ENCODE assay signal across 21 cellular contexts in genomic region chr10:130558778-130559177, GRCh38.
"Had no signal": no experiment of that assay in that cellular context is flagged by ENCODE, and none has a peak within 500 bp of the region (broad histone marks: within the 10 kb centered on the region; RNA-seq: fewer than 3 reads in every experiment).

No MANE protein-coding gene starts in this region.

- H3K36me3 Mint-ChIP-seq: naive thymus-derived CD4-positive, alpha-beta T cell; stimulated activated naive B cell treated with anti-CD40 and anti-IgM and Interleukin-4, amounts not matched to agents 10 μg/mL and 1 μg/mL and 100 μg/mL, for 72 hours had no signal

- H3K27me3 Mint-ChIP-seq: dendritic cell treated with granulocyte-macrophage colony-stimulating factor and Interleukin-4, amounts not matched to agents 40 ng/mL and 50 ng/mL, for 4 days; effector memory CD8-positive, alpha-beta T cell; naive thymus-derived CD4-positive, alpha-beta T cell; stimulated activated naive B cell treated with anti-CD40 and anti-IgM and Interleukin-4, amounts not matched to agents 10 μg/mL and 1 μg/mL and 100 μg/mL, for 72 hours; stimulated activated naive CD8-positive, alpha-beta T cell treated with anti-CD3 and anti-CD28 coated beads, Interleukin-15, Interleukin-2, amounts not matched to agents 100 ng/mL and 50 ng/mL, for 24 hours had no signal

- H3K9me3 Mint-ChIP-seq: dendritic cell treated with granulocyte-macrophage colony-stimulating factor and Interleukin-4, amounts not matched to agents 40 ng/mL and 50 ng/mL, for 4 days; effector memory CD8-positive, alpha-beta T cell; naive thymus-derived CD4-positive, alpha-beta T cell; stimulated activated naive B cell treated with anti-CD40 and anti-IgM and Interleukin-4, amounts not matched to agents 10 μg/mL and 1 μg/mL and 100 μg/mL, for 72 hours; stimulated activated naive CD8-positive, alpha-beta T cell treated with anti-CD3 and anti-CD28 coated beads, Interleukin-15, Interleukin-2, amounts not matched to agents 100 ng/mL and 50 ng/mL, for 24 hours had no signal

- H3K36me3 ChIP-seq: colonic mucosa, gastrocnemius medialis, pancreas, right lobe of liver, thoracic aorta, tibial nerve, upper lobe of left lung had no signal

- H3K4me3 Mint-ChIP-seq: dendritic cell treated with granulocyte-macrophage colony-stimulating factor and Interleukin-4, amounts not matched to agents 40 ng/mL and 50 ng/mL, for 4 days; effector memory CD8-positive, alpha-beta T cell; naive thymus-derived CD4-positive, alpha-beta T cell; stimulated activated naive B cell treated with anti-CD40 and anti-IgM and Interleukin-4, amounts not matched to agents 10 μg/mL and 1 μg/mL and 100 μg/mL, for 72 hours; stimulated activated naive CD8-positive, alpha-beta T cell treated with anti-CD3 and anti-CD28 coated beads, Interleukin-15, Interleukin-2, amounts not matched to agents 100 ng/mL and 50 ng/mL, for 24 hours had no signal

- H3K9me3 ChIP-seq: colonic mucosa, gastrocnemius medialis, pancreas, right lobe of liver, thoracic aorta, upper lobe of left lung had no signal

- DNase-seq: colonic mucosa; effector memory CD8-positive, alpha-beta T cell; foreskin fibroblast; gastrocnemius medialis; mesendoderm; midbrain; naive thymus-derived CD4-positive, alpha-beta T cell; occipital lobe; pancreas; retina; right lobe of liver; small intestine; stimulated activated CD4-positive, alpha-beta T cell treated with anti-CD3 and anti-CD28 coated beads, Interleukin-15, amount 100 ng/mL, for 24 hours; stimulated activated CD4-positive, alpha-beta T cell treated with anti-CD3 and anti-CD28 coated beads, Interleukin-2, amount 100 ng/mL, for 48 hours; stimulated activated naive B cell treated with anti-CD40 and anti-IgM and Interleukin-4, amounts not matched to agents 10 μg/mL and 1 μg/mL and 100 μg/mL, for 72 hours had no signal

- H3K4me3 ChIP-seq: colonic mucosa, gastrocnemius medialis, pancreas, right lobe of liver, thoracic aorta, tibial nerve, upper lobe of left lung had no signal

- H3K27ac ChIP-seq: colonic mucosa, gastrocnemius medialis, pancreas, right lobe of liver, thoracic aorta, tibial nerve, upper lobe of left lung had no signal

- H3K4me1 Mint-ChIP-seq: naive thymus-derived CD4-positive, alpha-beta T cell; stimulated activated naive B cell treated with anti-CD40 and anti-IgM and Interleukin-4, amounts not matched to agents 10 μg/mL and 1 μg/mL and 100 μg/mL, for 72 hours had no signal

- H3K4me1 ChIP-seq: colonic mucosa, gastrocnemius medialis, pancreas, right lobe of liver, tibial nerve, upper lobe of left lung had no signal

- H3K27me3 ChIP-seq: colonic mucosa, gastrocnemius medialis, pancreas, right lobe of liver, tibial nerve, upper lobe of left lung had no signal

- ATAC-seq: effector memory CD8-positive, alpha-beta T cell; gastrocnemius medialis; left lobe of liver; naive thymus-derived CD4-positive, alpha-beta T cell; pancreas; right lobe of liver; stimulated activated naive B cell treated with anti-CD40 and anti-IgM and Interleukin-4, amounts not matched to agents 10 μg/mL and 1 μg/mL and 100 μg/mL, for 72 hours had no signal
